30 cellular contexts compared by ENCODE assay signal in genomic region chrX:10208953-10209352, GRCh38.
"Had no signal": no experiment of that assay in that cellular context is flagged by ENCODE, and none has a peak within 500 bp of the region (broad histone marks: within the 10 kb centered on the region; RNA-seq: fewer than 3 reads in every experiment).

No MANE protein-coding gene starts in this region.

- H3K27me3 ChIP-seq: colonic mucosa, esophagus squamous epithelium, neural progenitor cell, right lobe of liver, stomach, testis, tibial artery had no signal

- FAIRE-seq: endometrium, small intestine had no signal

- H3K4me2 ChIP-seq: neural progenitor cell had no signal

- H3K27ac ChIP-seq: colonic mucosa, esophagus squamous epithelium, heart right ventricle, neural progenitor cell, parathyroid adenoma, right lobe of liver, stomach, testis, tibial artery had no signal

- H3K27me3 Mint-ChIP-seq: progenitor cell of endocrine pancreas, type B pancreatic cell had no signal

- H3K4me1 ChIP-seq: colonic mucosa, esophagus squamous epithelium, heart right ventricle, neural progenitor cell, parathyroid adenoma, right lobe of liver, stomach, testis, tibial artery had no signal

- ATAC-seq: effector memory CD8-positive, alpha-beta T cell; mucosa of descending colon; naive thymus-derived CD4-positive, alpha-beta T cell had no signal

- H2AFZ ChIP-seq: neural progenitor cell, parathyroid adenoma had no signal

- H3K4me3 ChIP-seq: colonic mucosa, esophagus squamous epithelium, heart right ventricle, lung, mucosa of descending colon, neural progenitor cell, right lobe of liver, stomach, testis, tibial artery had no signal

- H3K4me1 Mint-ChIP-seq: immature natural killer cell, mesothelial cell of epicardium, nephron, neural progenitor cell had no signal

- H3K36me3 ChIP-seq: colonic mucosa, esophagus squamous epithelium, neural progenitor cell, right lobe of liver had no signal

- H3K79me2 ChIP-seq: parathyroid adenoma had no signal

- H3K27ac Mint-ChIP-seq: effector memory CD8-positive, alpha-beta T cell; immature natural killer cell; mesothelial cell of epicardium; naive thymus-derived CD4-positive, alpha-beta T cell; nephron; neural progenitor cell; progenitor cell of endocrine pancreas; type B pancreatic cell had no signal

- H3K9ac ChIP-seq: neural progenitor cell, parathyroid adenoma had no signal

- H3K36me3 Mint-ChIP-seq: immature natural killer cell; naive thymus-derived CD4-positive, alpha-beta T cell had no signal

- H3K9me3 ChIP-seq: colonic mucosa, esophagus squamous epithelium, heart right ventricle, mucosa of descending colon, right lobe of liver, stomach, testis, tibial artery had no signal

- DNase-seq: colonic mucosa; dermis blood vessel endothelial cell; effector memory CD8-positive, alpha-beta T cell; erythroblast; esophagus squamous epithelium; foreskin melanocyte; glutamatergic neuron; heart right ventricle; hypothalamus; immature natural killer cell; islet precursor cell; mesenchymal stem cell; mucosa of descending colon; naive thymus-derived CD4-positive, alpha-beta T cell; right lobe of liver; small intestine; stimulated activated CD4-positive, alpha-beta T cell treated with anti-CD3 and anti-CD28 coated beads, Interleukin-15, amount 100 ng/mL, for 24 hours; stimulated activated CD4-positive, alpha-beta T cell treated with anti-CD3 and anti-CD28 coated beads, Interleukin-2, amount 100 ng/mL, for 48 hours; stimulated activated naive CD4-positive, alpha-beta T cell; stomach; testis; tibial artery had no signal

- H3K9me3 Mint-ChIP-seq: effector memory CD8-positive, alpha-beta T cell; immature natural killer cell had no signal

- H3K4me3 Mint-ChIP-seq: effector memory CD8-positive, alpha-beta T cell; immature natural killer cell; mesothelial cell of epicardium; naive thymus-derived CD4-positive, alpha-beta T cell; nephron; neural progenitor cell; type B pancreatic cell had no signal
